ENCODE assay signal across 18 cellular contexts in genomic region chr6:43377710-43378229, GRCh38. TPM values are rescaled to one million over a fixed set of nuclear protein-coding genes. Genes with fewer than 3 reads are reported as not detected.
DNase-seq lines count a peak whose midpoint lies in the region; ATAC-seq, FAIRE-seq and TF ChIP-seq lines count a peak whose summit lies in the region.
"Had no signal": no experiment of that assay in that cellular context is flagged by ENCODE, and none has a peak within 500 bp of the region (broad histone marks: within the 10 kb centered on the region; RNA-seq: fewer than 3 reads in every experiment).

No MANE protein-coding gene starts in this region.

- no peaks in the 10 kb centered on the region for H3K36me3 Mint-ChIP-seq in activated B cell treated with CpG ODN at 0.5 μM for 24 hours (ENCODE audit: low read depth)

- H3K27me3 ChIP-seq in vagina, result no peaks in the 10 kb centered on the region
- H3K27me3 ChIP-seq in transverse colon, result peaks cover 5% of the 10 kb centered on the region

- intact Hi-C loops in activated B cell treated with CpG ODN at 0.5 μM for 24 hours (cut with micrococcal nuclease) (loop anchor here (1.0 kb wide), 1 partner anchor 8 kb away; the partner anchor contains the start of gene ZNF318), vagina (cut with DNase I) (no loop called here), transverse colon (cut with DNase I; ENCODE audit: low total_unique reads) (no loop called here)

- TF ChIP-seq CTCF in activated B cell treated with CpG ODN at 0.5 μM for 24 hours (IDR thresholded peaks at IDR 0.05), result no peak
- TF ChIP-seq CTCF in vagina (IDR thresholded peaks at IDR 0.05), result no peak
- TF ChIP-seq CTCF in transverse colon (IDR thresholded peaks at IDR 0.05), result no peak

- H3K27ac Mint-ChIP-seq in activated B cell treated with CpG ODN at 0.5 μM for 24 hours, result peak overlapping the region; percentile 50

- CTCF ChIA-PET in activated B cell treated with CpG ODN at 0.5 μM for 24 hours (lab: Charles Lee), result interaction anchor here (0.6 to 1.9 kb wide), 3 partner anchors 20 to 24 kb away, joined by 3 to 8 read pairs (median 6); no protein-coding TSS in a partner anchor

- H3K27me3 Mint-ChIP-seq in activated B cell treated with CpG ODN at 0.5 μM for 24 hours, result no peaks in the 10 kb centered on the region

- H3K36me3 ChIP-seq in vagina (no peaks in the 10 kb centered on the region), transverse colon (no peaks in the 10 kb centered on the region)
- H3K36me3 ChIP-seq: SJSA1 had no signal

- ATAC-seq in activated B cell treated with CpG ODN at 0.5 μM for 24 hours (ENCODE audit: low read depth) (peak; percentile 35), GM21423 (IDR thresholded peaks at IDR 0.05; ENCODE audit: unreplicated experiment) (no peak)

- FAIRE-seq in GM18507 (lab: Jason Lieb, UNC), result peak; percentile 77
- FAIRE-seq: H1 had no signal

- H3K9me3 Mint-ChIP-seq in activated B cell treated with CpG ODN at 0.5 μM for 24 hours, result no peaks in the 10 kb centered on the region

- DNase-seq in activated CD8-positive, alpha-beta memory T cell treated with anti-CD3 and anti-CD28 coated beads for 24 hours, result peak; percentile 28
- no peak for DNase-seq in activated CD8-positive, alpha-beta memory T cell treated with anti-CD3 and anti-CD28 coated beads, Interleukin-2, amount 50 U/mL, for 4 hours
- DNase-seq in GM18507 (ENCODE audit: extremely low spot score, insufficient read length, low read depth), result no peak
- DNase-seq in activated B cell treated with CpG ODN at 0.5 μM for 24 hours, result no peak
- DNase-seq in vagina (ENCODE audit: extremely low spot score in 2 of 2), result no peak
- no peak for DNase-seq in DMS 273 (lab: John Stamatoyannopoulos, UW; ENCODE audit: unreplicated experiment)
- DNase-seq in transverse colon, result no peak
- DNase-seq: NCI-H1048, NCI-H2107, NCI-H226, NCI-H774, PC-9, SW 1271 had no signal

- in situ Hi-C loops in transverse colon (cut with MboI; ENCODE audit: low pct_ligation_motif_present in 1 of 4, low pct_unique_long_range_greater_than_20kb in 1 of 4, low sequenced_read_pairs in 3 of 4), result no loop called here

- H3K4me3 ChIP-seq in vagina (no peak overlapping the region), transverse colon (no peak overlapping the region)
- H3K4me3 ChIP-seq: PC-9, SJSA1 had no signal

- peaks cover 87% of the 10 kb centered on the region for H3K4me1 Mint-ChIP-seq in activated B cell treated with CpG ODN at 0.5 μM for 24 hours

- H3K4me1 ChIP-seq in vagina, result no peaks in the 10 kb centered on the region
- no peaks in the 10 kb centered on the region for H3K4me1 ChIP-seq in transverse colon
- H3K4me1 ChIP-seq: SJSA1 had no signal

- TF ChIP-seq POLR2A in vagina (IDR thresholded peaks at IDR 0.05), result no peak
- TF ChIP-seq POLR2A in transverse colon (IDR thresholded peaks at IDR 0.05), result no peak

- POLR2A ChIA-PET in activated B cell treated with CpG ODN at 0.5 μM for 24 hours (lab: Charles Lee), result interaction anchor here (0.6 to 10.7 kb wide), 3 partner anchors 9 to 203 kb away, joined by 3 to 384 read pairs (median 4); partner anchors contain the start of genes CRIP3 and ZNF318

- H3K9me3 ChIP-seq in vagina (no peaks in the 10 kb centered on the region), transverse colon (no peaks in the 10 kb centered on the region)
- H3K9me3 ChIP-seq: SJSA1 had no signal

- 71 to 83% methylated on average over 2 of the region's 2 CpGs for WGBS in transverse colon (ENCODE audit: low coverage in 1 of 2), 2 donors

- no peak overlapping the region for H3K27ac ChIP-seq in vagina
- H3K27ac ChIP-seq in transverse colon, result no peak overlapping the region
- H3K27ac ChIP-seq: C4-2B, KMS-11, PC-9, SJSA1 had no signal

- TF ChIP-seq EP300 in transverse colon (IDR thresholded peaks at IDR 0.05; ENCODE audit: low read depth), result no peak

- H3K4me3 Mint-ChIP-seq in activated B cell treated with CpG ODN at 0.5 μM for 24 hours, result peak overlapping the region; percentile 9

RNA-seq across cellular contexts. Expression of gene ZNF318, which starts 8.3 kb away (rescaled TPM):
- total RNA-seq in activated B cell treated with CpG ODN at 0.5 μM for 24 hours, result 135 and 159 TPM in 2 replicates
- 17.2 TPM for total RNA-seq in vagina
- 10 to 100 TPM; 13.0 to 17.5 (median 15.4) TPM for total RNA-seq in transverse colon

RNA-seq across cellular contexts. Expression of gene ABCC10, which starts 49.6 kb away (rescaled TPM):
- total RNA-seq in activated B cell treated with CpG ODN at 0.5 μM for 24 hours (59.5 and 74.6 TPM in 2 replicates), vagina (22.8 TPM), transverse colon (10 to 100 TPM; 28.0 to 56.9 (median 33.7) TPM)
